9 cellular contexts compared by ENCODE assay signal in the genomic region with DNA sequence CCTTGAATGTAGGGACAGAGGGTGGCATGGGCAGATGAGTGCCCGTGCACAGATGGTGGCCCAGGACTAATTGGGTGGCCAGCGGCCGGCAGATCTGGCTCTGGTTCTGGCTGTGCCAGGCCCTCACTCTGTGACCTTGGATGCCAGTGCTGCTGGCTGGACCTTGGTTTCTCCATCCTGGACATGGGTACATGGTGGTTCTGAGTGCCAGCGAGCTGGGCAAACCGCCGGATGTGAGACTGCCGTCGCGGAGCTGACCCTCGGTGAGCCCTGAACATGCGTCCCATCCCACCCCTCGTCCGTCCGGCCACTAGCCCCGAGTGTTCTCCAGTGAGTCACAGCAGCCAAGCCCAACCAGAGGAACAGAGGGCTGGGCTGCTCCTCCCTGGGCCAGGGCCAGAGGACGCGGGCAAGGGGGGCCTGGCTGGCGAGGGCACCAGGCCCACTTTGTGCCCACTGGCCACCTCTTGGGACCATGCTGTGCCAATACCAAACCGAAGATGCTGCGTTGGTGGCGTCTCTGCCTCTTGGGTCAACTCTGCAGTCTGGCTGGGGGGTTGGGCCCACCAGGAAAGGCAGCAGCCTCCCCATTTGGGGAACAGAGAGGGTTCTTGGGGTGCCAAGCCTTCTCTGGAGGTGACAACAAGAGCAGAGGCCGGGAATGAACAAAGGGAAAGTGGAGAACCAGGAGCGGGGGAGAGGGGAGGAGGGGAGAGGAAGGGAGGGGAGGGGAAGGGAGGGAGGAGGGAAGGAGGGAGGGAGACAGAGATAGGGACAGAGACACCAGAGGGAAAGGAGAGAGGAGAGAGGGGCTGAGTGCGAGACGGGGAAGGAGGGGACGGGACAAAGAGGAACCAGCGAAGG. TPM values are rescaled to one million over a fixed set of nuclear protein-coding genes. Genes with fewer than 3 reads are reported as not detected.
A peak's percentile ranks its signal among the peaks of the same experiment; 100 is the strongest.
DNase-seq lines count a peak whose midpoint lies in the region; ATAC-seq and TF ChIP-seq lines count a peak whose summit lies in the region.
"Had no signal": no experiment of that assay in that cellular context is flagged by ENCODE, and none has a peak within 500 bp of the region (broad histone marks: within the 10 kb centered on the region; RNA-seq: fewer than 3 reads in every experiment).

No MANE protein-coding gene starts in this region.

- H3K27ac ChIP-seq in foreskin keratinocyte = no peak overlapping the region
- H3K27ac ChIP-seq in neutrophil = peak overlapping the region; percentile 79

- peaks cover 16% of the 10 kb centered on the region for H3K4me1 Mint-ChIP-seq in activated CD4-positive, alpha-beta T cell treated with anti-CD3 and anti-CD28 coated beads for 36 hours

- no peak overlapping the region for H3K4me3 ChIP-seq in H7 (ENCODE audit: insufficient read depth, low read depth, low read length)
- peak overlapping the region in 1 of 2 experiments; percentile 47 for H3K4me3 ChIP-seq in neutrophil (ENCODE audit: low read depth in 1 of 2, low read length in 1 of 2)

- H3K36me3 ChIP-seq in H7 (replicated peaks; ENCODE audit: control insufficient read depth, insufficient read depth, low read length) (no peaks in the 10 kb centered on the region), neutrophil (peaks cover 96% of the 10 kb centered on the region)

- ATAC-seq in SK-N-SH treated with all-trans-retinoic acid at 6 μM for 48 hours (peak; percentile 94), foreskin keratinocyte (peak; percentile 81), GM19455 (IDR thresholded peaks at IDR 0.05; ENCODE audit: unreplicated experiment) (no peak), HG03354 (IDR thresholded peaks at IDR 0.05; ENCODE audit: poor library complexity, severe bottlenecking, unreplicated experiment) (no peak)
- ATAC-seq in activated CD4-positive, alpha-beta T cell treated with anti-CD3 and anti-CD28 coated beads for 36 hours = no peak

- intact Hi-C loops in activated CD4-positive, alpha-beta T cell treated with anti-CD3 and anti-CD28 coated beads for 36 hours (cut with DNase I, micrococcal nuclease) = no loop called here

- TF ChIP-seq CTCF in foreskin keratinocyte (conservative IDR thresholded peaks at IDR 0.05) (no peak), neutrophil (IDR thresholded peaks at IDR 0.05) (no peak)

- no peaks in the 10 kb centered on the region for H3K36me3 Mint-ChIP-seq in activated CD4-positive, alpha-beta T cell treated with anti-CD3 and anti-CD28 coated beads for 36 hours (ENCODE audit: low read depth)

- H3K4me1 ChIP-seq in foreskin keratinocyte = no peaks in the 10 kb centered on the region
- H3K4me1 ChIP-seq in neutrophil (ENCODE audit: control insufficient read depth in 1 of 2, insufficient read depth in 1 of 2, low read depth in 1 of 2, low read length in 1 of 2) = peaks cover 41 to 98% of the 10 kb centered on the region in 2 experiments

- DNase-seq in H7 = peak; percentile 94
- peak; percentile 37 to 61 for DNase-seq in foreskin keratinocyte
- DNase-seq in activated CD4-positive, alpha-beta T cell treated with anti-CD3 and anti-CD28 coated beads for 36 hours = no peak
- no peak for DNase-seq in NCI-H2171 treated with DMSO at 0.1 percent for 48 hours (lab: John Stamatoyannopoulos, UW)
- DNase-seq: T-cell had no signal

- CTCF ChIA-PET in activated CD4-positive, alpha-beta T cell treated with anti-CD3 and anti-CD28 coated beads for 36 hours (lab: Charles Lee) = no interaction called here

- POLR2A ChIA-PET in activated CD4-positive, alpha-beta T cell treated with anti-CD3 and anti-CD28 coated beads for 36 hours (lab: Charles Lee) = no interaction called here

- no peaks in the 10 kb centered on the region for H3K9me3 Mint-ChIP-seq in activated CD4-positive, alpha-beta T cell treated with anti-CD3 and anti-CD28 coated beads for 36 hours (ENCODE audit: low read depth)
- H3K9me3 Mint-ChIP-seq: T-cell had no signal

- H3K27me3 ChIP-seq in H7 (ENCODE audit: control insufficient read depth, insufficient read depth, low read length) (no peaks in the 10 kb centered on the region), foreskin keratinocyte (peaks cover 3% of the 10 kb centered on the region), neutrophil (no peaks in the 10 kb centered on the region)

- no peak overlapping the region for H3K4me3 Mint-ChIP-seq in activated CD4-positive, alpha-beta T cell treated with anti-CD3 and anti-CD28 coated beads for 36 hours

- no peak overlapping the region for H3K27ac Mint-ChIP-seq in activated CD4-positive, alpha-beta T cell treated with anti-CD3 and anti-CD28 coated beads for 36 hours

- H3K27me3 Mint-ChIP-seq in activated CD4-positive, alpha-beta T cell treated with anti-CD3 and anti-CD28 coated beads for 36 hours = no peaks in the 10 kb centered on the region
- H3K27me3 Mint-ChIP-seq: T-cell had no signal

- H3K9me3 ChIP-seq in neutrophil = no peaks in the 10 kb centered on the region

TF ChIP-seq in SK-N-SH treated with all-trans-retinoic acid at 6 μM for 48 hours, 23 proteins besides CTCF, POLR2A, EP300 and RAD21:
- TF ChIP-seq TCF4 (CRISPR knock-in tag; IDR thresholded peaks at IDR 0.05; ENCODE audit: borderline replicate concordance) = 0 out of 2 replicates have a peak, but pooled peaks have one; percentile 25
- TF ChIP-seq TOX (CRISPR knock-in tag; IDR thresholded peaks at IDR 0.05; ENCODE audit: borderline replicate concordance) = peak; percentile 56; the same call in 1 of the 2 replicates
- TF ChIP-seq, protein P1, sequence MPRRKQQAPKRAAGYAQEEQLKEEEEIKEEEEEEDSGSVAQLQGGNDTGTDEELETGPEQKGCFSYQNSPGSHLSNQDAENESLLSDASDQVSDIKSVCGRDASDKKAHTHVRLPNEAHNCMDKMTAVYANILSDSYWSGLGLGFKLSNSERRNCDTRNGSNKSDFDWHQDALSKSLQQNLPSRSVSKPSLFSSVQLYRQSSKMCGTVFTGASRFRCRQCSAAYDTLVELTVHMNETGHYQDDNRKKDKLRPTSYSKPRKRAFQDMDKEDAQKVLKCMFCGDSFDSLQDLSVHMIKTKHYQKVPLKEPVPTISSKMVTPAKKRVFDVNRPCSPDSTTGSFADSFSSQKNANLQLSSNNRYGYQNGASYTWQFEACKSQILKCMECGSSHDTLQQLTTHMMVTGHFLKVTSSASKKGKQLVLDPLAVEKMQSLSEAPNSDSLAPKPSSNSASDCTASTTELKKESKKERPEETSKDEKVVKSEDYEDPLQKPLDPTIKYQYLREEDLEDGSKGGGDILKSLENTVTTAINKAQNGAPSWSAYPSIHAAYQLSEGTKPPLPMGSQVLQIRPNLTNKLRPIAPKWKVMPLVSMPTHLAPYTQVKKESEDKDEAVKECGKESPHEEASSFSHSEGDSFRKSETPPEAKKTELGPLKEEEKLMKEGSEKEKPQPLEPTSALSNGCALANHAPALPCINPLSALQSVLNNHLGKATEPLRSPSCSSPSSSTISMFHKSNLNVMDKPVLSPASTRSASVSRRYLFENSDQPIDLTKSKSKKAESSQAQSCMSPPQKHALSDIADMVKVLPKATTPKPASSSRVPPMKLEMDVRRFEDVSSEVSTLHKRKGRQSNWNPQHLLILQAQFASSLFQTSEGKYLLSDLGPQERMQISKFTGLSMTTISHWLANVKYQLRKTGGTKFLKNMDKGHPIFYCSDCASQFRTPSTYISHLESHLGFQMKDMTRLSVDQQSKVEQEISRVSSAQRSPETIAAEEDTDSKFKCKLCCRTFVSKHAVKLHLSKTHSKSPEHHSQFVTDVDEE (CRISPR knock-in tag; IDR thresholded peaks at IDR 0.05) = peak; percentile 21; the same call in 1 of the 2 replicates
- TF ChIP-seq ZNF565 (CRISPR knock-in tag; conservative IDR thresholded peaks at IDR 0.05; ENCODE audit: low read depth) = no peak

RNA-seq across cellular contexts. Expression of gene LSP1, which starts 10.7 kb away (rescaled TPM):
- total RNA-seq in H7 (2014; rRNA removed; shearing (Covaris generic)) = 0.35 and 2.0 TPM in 2 replicates
- total RNA-seq in foreskin keratinocyte = 0.49 and 1.1 TPM in 2 replicates
- 1.3 and 1.7 TPM in 2 replicates for polyA plus RNA-seq in foreskin keratinocyte
- 100 to 1,000 TPM; 193 to 227 TPM for total RNA-seq in activated CD4-positive, alpha-beta T cell treated with anti-CD3 and anti-CD28 coated beads for 36 hours

RNA-seq across cellular contexts. Expression of gene TNNI2, which starts 24.8 kb away (rescaled TPM):
- not detected in 2 replicates for total RNA-seq in H7 (2014; rRNA removed; shearing (Covaris generic))
- total RNA-seq in foreskin keratinocyte = 5.6 and 8.6 TPM in 2 replicates
- polyA plus RNA-seq in foreskin keratinocyte = 8.2 and 13.1 TPM in 2 replicates
- total RNA-seq in activated CD4-positive, alpha-beta T cell treated with anti-CD3 and anti-CD28 coated beads for 36 hours = not detected

RNA-seq across cellular contexts. Expression of gene PRR33, which starts 28.1 kb away (rescaled TPM):
- not detected in 2 replicates for total RNA-seq in H7 (2014; rRNA removed; shearing (Covaris generic))
- total RNA-seq in foreskin keratinocyte = not detected in 2 replicates
- polyA plus RNA-seq in foreskin keratinocyte = not detected in 2 replicates
- under 1 TPM; 0.07 to 0.09 TPM for total RNA-seq in activated CD4-positive, alpha-beta T cell treated with anti-CD3 and anti-CD28 coated beads for 36 hours

RNA-seq across cellular contexts. Expression of gene SYT8, which starts 28.8 kb away (rescaled TPM):
- total RNA-seq in H7 (2014; rRNA removed; shearing (Covaris generic)) = not detected in 2 replicates
- 18.1 and 21.1 TPM in 2 replicates for total RNA-seq in foreskin keratinocyte
- polyA plus RNA-seq in foreskin keratinocyte = 28.4 and 29.4 TPM in 2 replicates
- not detected for total RNA-seq in activated CD4-positive, alpha-beta T cell treated with anti-CD3 and anti-CD28 coated beads for 36 hours
- total RNA-seq: T-cell had no signal

RNA-seq across cellular contexts. Expression of gene TNNT3, which starts 55.9 kb away (rescaled TPM):
- total RNA-seq in H7 (2014; rRNA removed; shearing (Covaris generic)) = not detected in 2 replicates
- total RNA-seq in foreskin keratinocyte = not detected in 2 replicates
- not detected in 2 replicates for polyA plus RNA-seq in foreskin keratinocyte
- total RNA-seq in activated CD4-positive, alpha-beta T cell treated with anti-CD3 and anti-CD28 coated beads for 36 hours = 1 to 10 TPM; 2.1 TPM

Comparison
In these comparisons a context has a peak if more than half of its experiments do, and no peak if none do; other contexts are left out.
1. DNase-seq: peak in H7 (single experiment) and foreskin keratinocyte (2 of 2); none in activated CD4-positive, alpha-beta T cell treated with anti-CD3 and anti-CD28 coated beads for 36 hours (single experiment) and NCI-H2171 treated with DMSO at 0.1 percent for 48 hours (single experiment).
2. ATAC-seq: peak in SK-N-SH treated with all-trans-retinoic acid at 6 μM for 48 hours (single experiment) and foreskin keratinocyte (single experiment); none in GM19455 (single experiment), activated CD4-positive, alpha-beta T cell treated with anti-CD3 and anti-CD28 coated beads for 36 hours (single experiment) and HG03354 (single experiment).
3. RNA of gene LSP1, which starts 10.7 kb away (total RNA-seq): 193 to 227 TPM in activated CD4-positive, alpha-beta T cell treated with anti-CD3 and anti-CD28 coated beads for 36 hours; 0.49 to 1.1 TPM in foreskin keratinocyte and 0.35 to 2.0 TPM in H7; every median in the first group is over 10 times any median in the second.